In genomic region chr5:133825631-133826289, GRCh38 we compare ENCODE assay signal across 9 cellular contexts.
DNase-seq lines count a peak whose midpoint lies in the region; ATAC-seq and TF ChIP-seq lines count a peak whose summit lies in the region.
"Had no signal": no experiment of that assay in that cellular context is flagged by ENCODE, and none has a peak within 500 bp of the region (broad histone marks: within the 10 kb centered on the region; RNA-seq: fewer than 3 reads in every experiment).

No MANE protein-coding gene starts in this region.

- no peak overlapping the region for H3K27ac Mint-ChIP-seq in activated CD4-positive, alpha-beta T cell treated with anti-CD3 and anti-CD28 coated beads, Interleukin-2, amount 10 ng/mL, durations not matched to agents 24 days and 14 days
- peak overlapping the region; percentile 62 for H3K27ac Mint-ChIP-seq in activated CD8-positive, alpha-beta T cell treated with anti-CD3 and anti-CD28 coated beads for 36 hours
- no peak overlapping the region for H3K27ac Mint-ChIP-seq in CD14-positive monocyte

- ATAC-seq in HG03175 (IDR thresholded peaks at IDR 0.05; ENCODE audit: unreplicated experiment), result peak; percentile 35
- ATAC-seq in activated CD8-positive, alpha-beta T cell treated with anti-CD3 and anti-CD28 coated beads for 36 hours, result peak; percentile 78

- H3K4me1 Mint-ChIP-seq in activated CD4-positive, alpha-beta T cell treated with anti-CD3 and anti-CD28 coated beads, Interleukin-2, amount 10 ng/mL, durations not matched to agents 24 days and 14 days, result peaks cover 21% of the 10 kb centered on the region
- H3K4me1 Mint-ChIP-seq in activated CD8-positive, alpha-beta T cell treated with anti-CD3 and anti-CD28 coated beads for 36 hours (ENCODE audit: low read depth), result peaks cover 37% of the 10 kb centered on the region
- no peaks in the 10 kb centered on the region for H3K4me1 Mint-ChIP-seq in CD14-positive monocyte

- no peak overlapping the region for H3K4me3 Mint-ChIP-seq in activated CD4-positive, alpha-beta T cell treated with anti-CD3 and anti-CD28 coated beads, Interleukin-2, amount 10 ng/mL, durations not matched to agents 24 days and 14 days
- H3K4me3 Mint-ChIP-seq in activated CD8-positive, alpha-beta T cell treated with anti-CD3 and anti-CD28 coated beads for 36 hours, result no peak overlapping the region
- peak overlapping the region in 1 of 2 donors; percentile 32 for H3K4me3 Mint-ChIP-seq in CD14-positive monocyte

- H3K27me3 Mint-ChIP-seq in activated CD4-positive, alpha-beta T cell treated with anti-CD3 and anti-CD28 coated beads, Interleukin-2, amount 10 ng/mL, durations not matched to agents 24 days and 14 days, result peaks cover 5% of the 10 kb centered on the region
- no peaks in the 10 kb centered on the region for H3K27me3 Mint-ChIP-seq in activated CD8-positive, alpha-beta T cell treated with anti-CD3 and anti-CD28 coated beads for 36 hours
- H3K27me3 Mint-ChIP-seq in CD14-positive monocyte (ENCODE audit: low read depth in 3 of 3), result peaks cover 4 to 11% (median 9%) of the 10 kb centered on the region in 3 donors

- CTCF ChIA-PET in activated CD8-positive, alpha-beta T cell treated with anti-CD3 and anti-CD28 coated beads for 36 hours (lab: Charles Lee), result interaction anchor here (1.0 to 2.3 kb wide), 5 partner anchors 8 to 44 kb away, joined by 3 to 6 read pairs (median 5); no protein-coding TSS in a partner anchor

- POLR2A ChIA-PET in activated CD8-positive, alpha-beta T cell treated with anti-CD3 and anti-CD28 coated beads for 36 hours (lab: Charles Lee), result interaction anchor here (0.7 to 0.9 kb wide), 3 partner anchors 8 to 43 kb away, joined by 3 to 4 read pairs (median 4); no protein-coding TSS in a partner anchor

- intact Hi-C loops in activated CD4-positive, alpha-beta T cell treated with anti-CD3 and anti-CD28 coated beads, Interleukin-2, amount 10 ng/mL, durations not matched to agents 24 days and 14 days (cut with micrococcal nuclease), result no loop called here
- intact Hi-C loops in activated CD8-positive, alpha-beta T cell treated with anti-CD3 and anti-CD28 coated beads for 36 hours (cut with micrococcal nuclease), result no loop called here
- intact Hi-C loops in CD14-positive monocyte (cut with micrococcal nuclease), result no loop called here

- no peak for TF ChIP-seq CTCF in activated CD8-positive, alpha-beta T cell treated with anti-CD3 and anti-CD28 coated beads for 36 hours (IDR thresholded peaks at IDR 0.05)
- no peak for TF ChIP-seq CTCF in CD14-positive monocyte (IDR thresholded peaks at IDR 0.05)

- H3K36me3 Mint-ChIP-seq in activated CD4-positive, alpha-beta T cell treated with anti-CD3 and anti-CD28 coated beads, Interleukin-2, amount 10 ng/mL, durations not matched to agents 24 days and 14 days (ENCODE audit: low read depth), result no peaks in the 10 kb centered on the region
- no peaks in the 10 kb centered on the region for H3K36me3 Mint-ChIP-seq in activated CD8-positive, alpha-beta T cell treated with anti-CD3 and anti-CD28 coated beads for 36 hours (ENCODE audit: low read depth)
- no peaks in the 10 kb centered on the region for H3K36me3 Mint-ChIP-seq in CD14-positive monocyte

- H3K9me3 Mint-ChIP-seq in activated CD4-positive, alpha-beta T cell treated with anti-CD3 and anti-CD28 coated beads, Interleukin-2, amount 10 ng/mL, durations not matched to agents 24 days and 14 days, result no peaks in the 10 kb centered on the region
- H3K9me3 Mint-ChIP-seq in activated CD8-positive, alpha-beta T cell treated with anti-CD3 and anti-CD28 coated beads for 36 hours, result no peaks in the 10 kb centered on the region
- peaks cover 0 to 1% (median 0%) of the 10 kb centered on the region in 7 donors for H3K9me3 Mint-ChIP-seq in CD14-positive monocyte

- DNase-seq in activated CD4-positive, alpha-beta T cell treated with anti-CD3 and anti-CD28 coated beads, Interleukin-2, amount 10 ng/mL, durations not matched to agents 24 days and 14 days, result peak; percentile 65
- DNase-seq in activated CD4-positive, alpha-beta T cell treated with anti-CD3 and anti-CD28 coated beads, Interleukin-2, amount 50 U/mL, for 1 hour, result no peak
- peak; percentile 73 for DNase-seq in activated CD8-positive, alpha-beta T cell treated with anti-CD3 and anti-CD28 coated beads for 36 hours
- DNase-seq in retina (peak; percentile 93), C1 segment of cervical spinal cord (lab: John Stamatoyannopoulos, UW) (no peak), CD14-positive monocyte (ENCODE audit: low spot score) (no peak), NCI-H1436 (lab: John Stamatoyannopoulos, UW) (no peak)
- DNase-seq: NCI-H146 had no signal

Comparison
In these comparisons a context has a peak if more than half of its experiments do, and no peak if none do; other contexts are left out.
1. DNase-seq: peak in activated CD4-positive, alpha-beta T cell treated with anti-CD3 and anti-CD28 coated beads, Interleukin-2, amount 10 ng/mL, durations not matched to agents 24 days and 14 days (single experiment), activated CD8-positive, alpha-beta T cell treated with anti-CD3 and anti-CD28 coated beads for 36 hours (single experiment) and retina (single experiment); none in activated CD4-positive, alpha-beta T cell treated with anti-CD3 and anti-CD28 coated beads, Interleukin-2, amount 50 U/mL, for 1 hour (single experiment), C1 segment of cervical spinal cord (0 of 14), CD14-positive monocyte (single experiment) and NCI-H1436 (single experiment).